1 cellular context compared by ENCODE assay signal in the genomic region with DNA sequence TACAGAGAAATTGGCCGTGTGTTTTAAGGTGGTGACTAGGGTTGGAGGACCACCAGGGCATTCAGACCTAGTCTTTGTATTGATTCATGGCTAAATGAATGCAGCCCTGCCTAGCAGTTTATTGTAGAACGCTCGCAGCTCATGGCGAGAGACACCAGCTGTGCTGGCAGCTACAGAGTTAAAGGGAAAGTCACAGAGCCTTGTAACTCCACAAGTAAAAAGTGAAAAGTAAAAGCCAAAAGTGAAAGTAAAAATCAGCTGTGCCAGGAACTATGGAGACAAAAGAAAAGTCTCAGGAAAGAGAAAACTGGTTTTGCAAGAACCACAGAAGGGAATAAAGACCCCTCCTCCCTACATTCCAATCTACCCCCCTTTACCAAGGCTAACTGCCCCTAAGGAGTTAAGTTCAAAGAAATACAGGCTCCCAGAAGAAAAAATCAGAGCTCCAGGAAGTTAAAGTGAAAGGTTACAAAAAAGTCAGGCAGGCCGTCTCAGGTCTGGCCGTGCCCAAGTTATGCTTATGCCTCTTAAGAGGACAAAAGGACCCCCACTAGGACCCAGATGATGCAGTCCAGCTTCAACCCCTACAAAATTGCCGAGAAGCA.
TF ChIP-seq lines count a peak whose summit lies in the region.

No MANE protein-coding gene starts in this region.

TF ChIP-seq in HepG2, 621 proteins besides CTCF, POLR2A, EP300 and RAD21:
- TF ChIP-seq, protein P1, sequence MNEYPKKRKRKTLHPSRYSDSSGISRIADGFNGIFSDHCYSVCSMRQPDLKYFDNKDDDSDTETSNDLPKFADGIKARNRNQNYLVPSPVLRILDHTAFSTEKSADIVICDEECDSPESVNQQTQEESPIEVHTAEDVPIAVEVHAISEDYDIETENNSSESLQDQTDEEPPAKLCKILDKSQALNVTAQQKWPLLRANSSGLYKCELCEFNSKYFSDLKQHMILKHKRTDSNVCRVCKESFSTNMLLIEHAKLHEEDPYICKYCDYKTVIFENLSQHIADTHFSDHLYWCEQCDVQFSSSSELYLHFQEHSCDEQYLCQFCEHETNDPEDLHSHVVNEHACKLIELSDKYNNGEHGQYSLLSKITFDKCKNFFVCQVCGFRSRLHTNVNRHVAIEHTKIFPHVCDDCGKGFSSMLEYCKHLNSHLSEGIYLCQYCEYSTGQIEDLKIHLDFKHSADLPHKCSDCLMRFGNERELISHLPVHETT (CRISPR knock-in tag; conservative IDR thresholded peaks at IDR 0.05) = no peak
- TF ChIP-seq GATAD2A (CRISPR knock-in tag; IDR thresholded peaks at IDR 0.05) = 0 out of 2 replicates have a peak, but pooled peaks have one; percentile 7
- TF ChIP-seq ASH2L (IDR thresholded peaks at IDR 0.05; ENCODE audit: insufficient read length, low read depth, low read length) = peak; percentile 15
- 0 out of 4 replicates have a peak, but pooled peaks of 1 of the 2 experiments have one; percentile 5 for TF ChIP-seq HMGXB4 (CRISPR knock-in tag; IDR thresholded peaks at IDR 0.05; ENCODE audit: borderline replicate concordance in 1 of 2, low read depth in 1 of 2)
- no peak for TF ChIP-seq RNF2 (conservative IDR thresholded peaks at IDR 0.05; ENCODE audit: low read depth)
- TF ChIP-seq BCL3 (CRISPR knock-in tag; IDR thresholded peaks at IDR 0.05) = no peak
- no peak for TF ChIP-seq TBX3 (IDR thresholded peaks at IDR 0.05; ENCODE audit: borderline replicate concordance)
- TF ChIP-seq ZNF709 (CRISPR knock-in tag; IDR thresholded peaks at IDR 0.05) = 0 out of 2 replicates have a peak, but pooled peaks have one; percentile 26
- TF ChIP-seq, protein P2, sequence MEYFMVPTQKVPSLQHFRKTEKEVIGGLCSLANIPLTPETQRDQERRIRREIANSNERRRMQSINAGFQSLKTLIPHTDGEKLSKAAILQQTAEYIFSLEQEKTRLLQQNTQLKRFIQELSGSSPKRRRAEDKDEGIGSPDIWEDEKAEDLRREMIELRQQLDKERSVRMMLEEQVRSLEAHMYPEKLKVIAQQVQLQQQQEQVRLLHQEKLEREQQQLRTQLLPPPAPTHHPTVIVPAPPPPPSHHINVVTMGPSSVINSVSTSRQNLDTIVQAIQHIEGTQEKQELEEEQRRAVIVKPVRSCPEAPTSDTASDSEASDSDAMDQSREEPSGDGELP (IDR thresholded peaks at IDR 0.05; ENCODE audit: borderline replicate concordance, low read depth) = peak; percentile 73
- no peak for TF ChIP-seq POLR2G (IDR thresholded peaks at IDR 0.05; ENCODE audit: low read depth, low read length)
- TF ChIP-seq HDAC6 (IDR thresholded peaks at IDR 0.05; ENCODE audit: low read depth, low read length) = no peak
- TF ChIP-seq, protein P3, sequence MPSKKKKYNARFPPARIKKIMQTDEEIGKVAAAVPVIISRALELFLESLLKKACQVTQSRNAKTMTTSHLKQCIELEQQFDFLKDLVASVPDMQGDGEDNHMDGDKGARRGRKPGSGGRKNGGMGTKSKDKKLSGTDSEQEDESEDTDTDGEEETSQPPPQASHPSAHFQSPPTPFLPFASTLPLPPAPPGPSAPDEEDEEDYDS (CRISPR knock-in tag; IDR thresholded peaks at IDR 0.05) = no peak
- TF ChIP-seq HDAC1 (CRISPR knock-in tag; IDR thresholded peaks at IDR 0.05) = 0 out of 2 replicates have a peak, but pooled peaks have one; percentile 24
- TF ChIP-seq HNF4A (CRISPR knock-in tag; IDR thresholded peaks at IDR 0.05) = no peak
- no peak for TF ChIP-seq SP4 (CRISPR knock-in tag; IDR thresholded peaks at IDR 0.05)
- TF ChIP-seq HNRNPL (IDR thresholded peaks at IDR 0.05; ENCODE audit: low read depth, low read length) = no peak
- no peak for TF ChIP-seq SNRNP70 (IDR thresholded peaks at IDR 0.05; ENCODE audit: low read depth, low read length)
- no peak for TF ChIP-seq SAFB2 (CRISPR knock-in tag; IDR thresholded peaks at IDR 0.05; ENCODE audit: borderline replicate concordance, low read depth)
- 0 out of 2 replicates have a peak, but pooled peaks have one; percentile 8 for TF ChIP-seq ELF4 (CRISPR knock-in tag; IDR thresholded peaks at IDR 0.05; ENCODE audit: borderline replicate concordance)
- peak; percentile 18; the same call in 1 of the 2 replicates for TF ChIP-seq KMT2B (CRISPR knock-in tag; IDR thresholded peaks at IDR 0.05)
- TF ChIP-seq LCORL (IDR thresholded peaks at IDR 0.05) = no peak
- 0 out of 2 replicates have a peak, but pooled peaks have one; percentile 25 for TF ChIP-seq LCORL (CRISPR knock-in tag; IDR thresholded peaks at IDR 0.05)
- TF ChIP-seq, protein P4, sequence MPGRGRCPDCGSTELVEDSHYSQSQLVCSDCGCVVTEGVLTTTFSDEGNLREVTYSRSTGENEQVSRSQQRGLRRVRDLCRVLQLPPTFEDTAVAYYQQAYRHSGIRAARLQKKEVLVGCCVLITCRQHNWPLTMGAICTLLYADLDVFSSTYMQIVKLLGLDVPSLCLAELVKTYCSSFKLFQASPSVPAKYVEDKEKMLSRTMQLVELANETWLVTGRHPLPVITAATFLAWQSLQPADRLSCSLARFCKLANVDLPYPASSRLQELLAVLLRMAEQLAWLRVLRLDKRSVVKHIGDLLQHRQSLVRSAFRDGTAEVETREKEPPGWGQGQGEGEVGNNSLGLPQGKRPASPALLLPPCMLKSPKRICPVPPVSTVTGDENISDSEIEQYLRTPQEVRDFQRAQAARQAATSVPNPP (CRISPR knock-in tag; IDR thresholded peaks at IDR 0.05) = no peak
- peak; percentile 15; the same call in 1 of the 2 replicates for TF ChIP-seq ZNF512B (CRISPR knock-in tag; IDR thresholded peaks at IDR 0.05; ENCODE audit: borderline replicate concordance)
- TF ChIP-seq CC2D1A (CRISPR knock-in tag; IDR thresholded peaks at IDR 0.05) = 0 out of 2 replicates have a peak, but pooled peaks have one; percentile 68
- no peak for TF ChIP-seq AKNA (CRISPR knock-in tag; IDR thresholded peaks at IDR 0.05; ENCODE audit: borderline replicate concordance)
- no peak for TF ChIP-seq STAG1 (CRISPR knock-in tag; IDR thresholded peaks at IDR 0.05)
- TF ChIP-seq ZNF615 (CRISPR knock-in tag; IDR thresholded peaks at IDR 0.05; ENCODE audit: borderline replicate concordance) = no peak
- TF ChIP-seq ZMYM4 (CRISPR knock-in tag; IDR thresholded peaks at IDR 0.05) = no peak
- peak; percentile 15; the same call in 1 of the 2 replicates for TF ChIP-seq SIN3A (IDR thresholded peaks at IDR 0.05; ENCODE audit: borderline replicate concordance, low read depth, low read length)
- TF ChIP-seq KDM6A (CRISPR knock-in tag; IDR thresholded peaks at IDR 0.05; ENCODE audit: low read depth) = no peak
- no peak for TF ChIP-seq TGIF2 (CRISPR knock-in tag; IDR thresholded peaks at IDR 0.05)
- no peak for TF ChIP-seq TARDBP (CRISPR knock-in tag; IDR thresholded peaks at IDR 0.05)
- peak; percentile 0; the same call in 1 of the 2 replicates for TF ChIP-seq TAF1 (CRISPR knock-in tag; IDR thresholded peaks at IDR 0.05)
- TF ChIP-seq ZNF263 (CRISPR knock-in tag; IDR thresholded peaks at IDR 0.05) = no peak
- no peak for TF ChIP-seq ZNF605 (CRISPR knock-in tag; IDR thresholded peaks at IDR 0.05)
- peak; percentile 36; the same call in 1 of the 2 replicates for TF ChIP-seq ZNF790 (CRISPR knock-in tag; IDR thresholded peaks at IDR 0.05; ENCODE audit: borderline replicate concordance)
- no peak for TF ChIP-seq ZNF350 (CRISPR knock-in tag; IDR thresholded peaks at IDR 0.05; ENCODE audit: borderline replicate concordance, low read depth)
- peak; percentile 94 for TF ChIP-seq ZNF652 (CRISPR knock-in tag; IDR thresholded peaks at IDR 0.05; ENCODE audit: borderline replicate concordance, low read depth)
- no peak for TF ChIP-seq TBL1XR1 (IDR thresholded peaks at IDR 0.05; ENCODE audit: borderline replicate concordance, low read length, partially characterized antibody)
- no peak for TF ChIP-seq AGO2 (optimal IDR thresholded peaks at IDR 0.05; ENCODE audit: low read depth, low read length)
- no peak for TF ChIP-seq HDAC2 (CRISPR knock-in tag; IDR thresholded peaks at IDR 0.05)
- TF ChIP-seq KDM1A (CRISPR knock-in tag; IDR thresholded peaks at IDR 0.05) = no peak
- TF ChIP-seq FOXA1 (IDR thresholded peaks at IDR 0.05) = no peak
- no peak for TF ChIP-seq FOXA1 (CRISPR knock-in tag; IDR thresholded peaks at IDR 0.05)
- TF ChIP-seq TCF7 (IDR thresholded peaks at IDR 0.05; ENCODE audit: low read depth) = no peak
TF ChIP-seq in HepG2: peak in this region for 15.
